Comparison of ENCODE assay signal across 8 cellular contexts in the genomic region with DNA sequence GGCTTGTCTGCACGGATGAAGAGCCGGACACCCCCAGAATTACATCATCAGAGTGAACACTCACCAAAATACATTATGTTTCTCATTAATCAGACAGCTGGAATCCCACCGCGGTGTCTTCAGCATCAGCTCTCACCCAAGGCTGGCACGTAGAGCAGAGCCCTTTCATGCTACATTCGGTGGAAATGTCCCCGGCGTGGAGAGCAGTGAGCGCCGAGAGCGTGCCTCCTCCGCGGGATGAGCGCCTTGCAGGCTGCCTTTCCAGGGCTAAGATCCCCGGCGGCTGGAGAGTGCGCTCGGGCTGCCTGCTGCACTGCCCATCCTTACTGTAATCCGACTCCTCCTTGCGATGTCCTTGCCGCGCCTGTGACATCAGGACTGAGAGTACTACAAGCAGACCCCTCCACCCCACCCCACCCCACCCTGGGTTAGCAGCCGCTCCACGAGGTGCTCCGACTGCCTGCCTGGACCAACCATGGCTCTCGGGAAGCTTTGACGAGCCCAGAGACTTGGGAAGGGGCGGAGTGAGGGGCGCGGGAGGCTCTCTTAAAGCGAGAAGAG. TPM values are rescaled to one million over a fixed set of nuclear protein-coding genes. Genes with fewer than 3 reads are reported as not detected.
DNase-seq lines count a peak whose midpoint lies in the region; ATAC-seq and TF ChIP-seq lines count a peak whose summit lies in the region.

A gene with protein sequence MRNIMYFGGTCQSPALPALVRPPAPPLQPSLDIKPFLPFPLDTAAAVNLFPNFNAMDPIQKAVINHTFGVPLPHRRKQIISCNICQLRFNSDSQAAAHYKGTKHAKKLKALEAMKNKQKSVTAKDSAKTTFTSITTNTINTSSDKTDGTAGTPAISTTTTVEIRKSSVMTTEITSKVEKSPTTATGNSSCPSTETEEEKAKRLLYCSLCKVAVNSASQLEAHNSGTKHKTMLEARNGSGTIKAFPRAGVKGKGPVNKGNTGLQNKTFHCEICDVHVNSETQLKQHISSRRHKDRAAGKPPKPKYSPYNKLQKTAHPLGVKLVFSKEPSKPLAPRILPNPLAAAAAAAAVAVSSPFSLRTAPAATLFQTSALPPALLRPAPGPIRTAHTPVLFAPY (minus strand): TSS at position 380 of the 561 bp plus-strand sequence. CDS start 294 bp downstream, at position 86.

- H3K27me3 ChIP-seq in endodermal cell (ENCODE audit: control insufficient read depth, insufficient read depth, low read length, poor library complexity, severe bottlenecking): peaks cover 19% of the 10 kb centered on the region
- peaks cover 9% of the 10 kb centered on the region for H3K27me3 ChIP-seq in lower lobe of right lung (ENCODE audit: low read depth)
- H3K27me3 ChIP-seq in upper lobe of left lung: no peaks in the 10 kb centered on the region

- intact Hi-C loops in lower lobe of right lung (cut with DNase I): loop anchor here (5.0 kb wide), 1 partner anchor 141 kb away; no protein-coding TSS in a partner anchor

- H3K36me3 ChIP-seq in endodermal cell (ENCODE audit: control insufficient read depth, insufficient read depth, low read length) (no peaks in the 10 kb centered on the region), lower lobe of right lung (no peaks in the 10 kb centered on the region), upper lobe of left lung (no peaks in the 10 kb centered on the region)

- H3K4me1 ChIP-seq in endodermal cell (ENCODE audit: control insufficient read depth, insufficient read depth, low read length): no peaks in the 10 kb centered on the region
- H3K4me1 ChIP-seq in lower lobe of right lung: peaks cover 10% of the 10 kb centered on the region
- peaks cover 0 to 10% (median 0%) of the 10 kb centered on the region in 4 donors for H3K4me1 ChIP-seq in upper lobe of left lung

- TF ChIP-seq CTCF in endodermal cell (conservative IDR thresholded peaks at IDR 0.05) (no peak), lower lobe of right lung (IDR thresholded peaks at IDR 0.05) (no peak), upper lobe of left lung (IDR thresholded peaks at IDR 0.05) (no peak)

- no peak for TF ChIP-seq EP300 in upper lobe of left lung (IDR thresholded peaks at IDR 0.05)

- H3K27ac Mint-ChIP-seq in endodermal cell: no peak within 1 kb of the TSS

- peak; percentile 0 for DNase-seq in NCI-H460 (ENCODE audit: extremely low read depth, low read depth)
- DNase-seq in endodermal cell: peak; percentile 95
- DNase-seq in lower lobe of right lung: peak; percentile 42
- DNase-seq in upper lobe of left lung: peak in 1 of 2 donors; percentile 76
- no peak for DNase-seq in RKO (ENCODE audit: low spot score)
- no peak for DNase-seq in activated naive CD4-positive, alpha-beta T cell treated with anti-CD3 and anti-CD28 coated beads, Interleukin-2, amount 50 U/mL, for 16 hours
- DNase-seq in T-helper 2 cell: no peak

- 0 to 1% methylated on average over 15 to 31 of the region's 31 CpGs for WGBS in endodermal cell (ENCODE audit: insufficient coverage in 1 of 2, insufficient read length in 1 of 2), 2 experiments
- WGBS in upper lobe of left lung, 2 donors: 3 to 4% methylated on average over 11 to 31 of the region's 31 CpGs

- H3K4me3 Mint-ChIP-seq in endodermal cell: peak within 1 kb of the TSS; percentile 66

- peak within 1 kb of the TSS; percentile 82 for H3K4me3 ChIP-seq in endodermal cell (ENCODE audit: low read length)
- H3K4me3 ChIP-seq in lower lobe of right lung: peak within 1 kb of the TSS; percentile 41
- H3K4me3 ChIP-seq in upper lobe of left lung: peak within 1 kb of the TSS in 3 of 4 donors; percentile 6 to 21 (median 14)

- H3K9me3 Mint-ChIP-seq in endodermal cell: no peaks in the 10 kb centered on the region

- no peaks in the 10 kb centered on the region for H3K36me3 Mint-ChIP-seq in endodermal cell (ENCODE audit: low read depth)

- H3K27ac ChIP-seq in endodermal cell (ENCODE audit: low read depth, low read length) (no peak within 1 kb of the TSS), lower lobe of right lung (no peak within 1 kb of the TSS), upper lobe of left lung (no peak within 1 kb of the TSS)

- ATAC-seq in lower lobe of right lung: peak; percentile 52 to 63
- peak in 1 of 2 donors; percentile 87 for ATAC-seq in upper lobe of left lung (ENCODE audit: low FRiP score in 2 of 2)
- no peak for ATAC-seq in GM21390 (IDR thresholded peaks at IDR 0.05; ENCODE audit: unreplicated experiment)

- H3K4me1 Mint-ChIP-seq in endodermal cell: peaks cover 16% of the 10 kb centered on the region

- no peak within 1 kb of the TSS for H3K9ac ChIP-seq in endodermal cell (ENCODE audit: extremely low read depth, low read length, poor library complexity, severe bottlenecking)

- H3K9me3 ChIP-seq in endodermal cell (ENCODE audit: control insufficient read depth, low read length) (no peaks in the 10 kb centered on the region), lower lobe of right lung (no peaks in the 10 kb centered on the region), upper lobe of left lung (no peaks in the 10 kb centered on the region)

- no peak for TF ChIP-seq POLR2A in upper lobe of left lung (IDR thresholded peaks at IDR 0.05)

- H3K27me3 Mint-ChIP-seq in endodermal cell (ENCODE audit: insufficient read depth): peaks cover 33% of the 10 kb centered on the region

RNA-seq across cellular contexts. Expression of the gene that starts here (rescaled TPM):
- total RNA-seq in NCI-H460 (2014; rRNA removed; shearing (Covaris generic)): 0.02 TPM in 1 of 2 replicates, not detected in the other
- polyA plus RNA-seq in NCI-H460 (2014; cell fraction: nucleus; rRNA removed): 0.04 TPM in 1 of 2 replicates, not detected in the other
- total RNA-seq in endodermal cell (1 to 10 TPM; 1.1 to 3.7 TPM), lower lobe of right lung (2.9 TPM), upper lobe of left lung (1 to 10 TPM in 2 of 6 donors, under 1 TPM in 3, not detected in 1; 0.20 to 9.2 (median 0.76) TPM)
- polyA plus RNA-seq in endodermal cell (2013, experiment 1 of 2): 6.2 TPM
- polyA plus RNA-seq in endodermal cell (2013, experiment 2 of 2): 4.1 TPM

Comparison
In these comparisons a context has a peak if more than half of its experiments do, and no peak if none do; other contexts are left out.
1. Peak in DNase-seq in NCI-H460; RNA of the gene not detected or under 1 TPM.
2. DNase-seq: peak in endodermal cell (single experiment) and lower lobe of right lung (single experiment); none in RKO (single experiment), activated naive CD4-positive, alpha-beta T cell treated with anti-CD3 and anti-CD28 coated beads, Interleukin-2, amount 50 U/mL, for 16 hours (single experiment) and T-helper 2 cell (0 of 5).
3. H3K4me3 ChIP-seq: peak in every context shown above with its lines; median percentile 82 in endodermal cell; 41 in lower lobe of right lung; 14 in upper lobe of left lung.